Comparison of ENCODE assay signal across 8 cellular contexts in the genomic region with DNA sequence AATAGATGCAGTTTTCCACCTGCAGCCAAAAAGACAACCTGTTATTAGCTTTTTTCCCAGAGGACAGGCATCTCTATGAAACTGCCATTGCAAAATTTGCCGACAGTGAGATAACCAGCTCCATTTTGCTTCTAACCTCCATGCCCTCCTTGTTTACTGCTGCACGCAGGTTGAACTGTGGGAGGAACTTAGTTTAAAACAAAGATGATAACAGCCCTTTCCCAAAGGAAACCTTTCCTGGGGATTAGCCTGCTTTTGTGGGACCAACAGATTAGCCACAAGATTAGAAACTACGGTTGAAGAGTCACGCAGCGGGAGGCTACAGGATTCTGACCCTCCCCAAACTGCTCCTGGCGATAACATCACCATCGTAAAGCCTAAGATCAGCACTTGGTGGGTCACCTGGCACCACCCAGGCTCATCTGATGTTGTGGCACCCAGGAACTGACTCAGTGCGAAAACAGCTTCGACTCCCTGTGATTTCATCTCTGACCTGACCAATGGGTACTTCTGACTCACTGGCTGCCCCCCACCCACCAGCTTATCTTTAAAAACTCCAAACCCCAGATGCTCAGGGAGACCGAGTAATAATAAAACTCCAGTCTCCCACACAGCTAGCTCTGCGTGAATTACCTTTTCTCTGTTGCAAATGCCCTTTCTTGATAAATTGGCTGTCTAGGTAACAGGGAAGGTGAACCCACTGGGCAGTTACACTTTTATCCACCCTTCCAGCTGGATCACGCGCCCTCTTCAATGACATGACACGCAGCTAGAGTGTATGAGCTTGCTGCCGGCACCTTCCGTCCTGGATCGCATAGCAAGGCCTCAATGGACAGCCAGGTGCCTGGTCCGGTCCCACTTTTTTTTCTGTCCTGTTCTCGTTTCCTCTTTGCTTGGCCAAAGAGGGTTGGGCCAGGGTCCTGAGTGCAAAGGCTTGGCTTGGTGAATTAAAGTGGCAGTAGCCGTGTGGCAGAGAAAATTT. TPM values are rescaled to one million over a fixed set of nuclear protein-coding genes. Genes with fewer than 3 reads are reported as not detected.
DNase-seq lines count a peak whose midpoint lies in the region; ATAC-seq lines count a peak whose summit lies in the region.

No MANE protein-coding gene starts in this region.

- ATAC-seq in HG02973 (IDR thresholded peaks at IDR 0.05; ENCODE audit: unreplicated experiment) (no peak), HG02571 (IDR thresholded peaks at IDR 0.05; ENCODE audit: unreplicated experiment) (no peak)

- no peak overlapping the region for H2BK5ac ChIP-seq in trophoblast cell (ENCODE audit: low read depth, low read length, poor library complexity)

- H3K23ac ChIP-seq in trophoblast cell (ENCODE audit: low read length), result no peak overlapping the region

- peak; percentile 91 for DNase-seq in ACHN
- peak; percentile 91 for DNase-seq in HK-2 (ENCODE audit: unreplicated experiment)
- DNase-seq in activated CD4-positive, alpha-beta T cell treated with anti-CD3 and anti-CD28 coated beads, Interleukin-2, amount 50 U/mL, for 48 hours, result peak; percentile 82 to 88
- no peak for DNase-seq in trophoblast cell
- DNase-seq in GOT3 (lab: John Stamatoyannopoulos, UW), result no peak

- H3K36me3 ChIP-seq in esophagus (ENCODE audit: control insufficient read depth in 2 of 2, insufficient read depth in 2 of 2, low read length in 1 of 2) (peaks cover 14 to 37% of the 10 kb centered on the region in 2 donors), trophoblast cell (ENCODE audit: control insufficient read depth in 1 of 2, insufficient read depth in 2 of 2, low read length in 2 of 2) (peaks cover 53 to 56% of the 10 kb centered on the region in 2 experiments)

- H4K12ac ChIP-seq in trophoblast cell (ENCODE audit: low read depth, low read length), result no peak overlapping the region

- peak overlapping the region; percentile 97 for H3K4me2 ChIP-seq in trophoblast cell (ENCODE audit: low read length)

- H3K4me3 ChIP-seq in esophagus (ENCODE audit: low read depth in 1 of 2, low read length in 2 of 2) (peak overlapping the region; percentile 72 to 85), trophoblast cell (ENCODE audit: low read depth, low read length) (no peak overlapping the region)

- H2AK5ac ChIP-seq in trophoblast cell (ENCODE audit: low read length), result no peak overlapping the region

- WGBS in esophagus, 2 donors, result 66 to 70% methylated on average over 20 of the region's 20 CpGs
- no CpG with 5 or more reads among the region's 20 CpGs for WGBS in trophoblast cell (ENCODE audit: extremely low coverage, insufficient coverage, insufficient read length)

- no peak overlapping the region for H4K91ac ChIP-seq in trophoblast cell (ENCODE audit: low read depth, low read length)

- no peak overlapping the region for H2AFZ ChIP-seq in trophoblast cell (ENCODE audit: insufficient read depth, low read length, poor library complexity)

- H3K79me1 ChIP-seq in trophoblast cell (ENCODE audit: low read length), result peaks cover 4% of the 10 kb centered on the region

- no peak overlapping the region for H3K9ac ChIP-seq in trophoblast cell (ENCODE audit: low read length)

- no peaks in the 10 kb centered on the region for H3K27me3 ChIP-seq in esophagus (ENCODE audit: control insufficient read depth in 1 of 2, insufficient read depth in 2 of 2, low read length in 2 of 2)
- H3K27me3 ChIP-seq in trophoblast cell (ENCODE audit: insufficient read depth, low read length), result no peaks in the 10 kb centered on the region

- H3K4ac ChIP-seq in trophoblast cell (ENCODE audit: low read depth, low read length), result no peak overlapping the region

- H3K14ac ChIP-seq in trophoblast cell (ENCODE audit: low read length), result no peak overlapping the region

- H3K9me3 ChIP-seq in esophagus (ENCODE audit: control insufficient read depth in 2 of 2, insufficient read depth in 1 of 2, low read depth in 1 of 2, low read length in 1 of 2) (no peaks in the 10 kb centered on the region), trophoblast cell (ENCODE audit: insufficient read depth, low read depth, low read length) (peaks cover 2% of the 10 kb centered on the region)

- no peak overlapping the region for H2BK12ac ChIP-seq in trophoblast cell (ENCODE audit: low read length)

- in situ Hi-C loops in ACHN (cut with HindIII; ENCODE audit: low pct_ligation_motif_present, low pct_unique_long_range_greater_than_20kb, low sequenced_read_pairs), result no loop called here

- H2BK120ac ChIP-seq in trophoblast cell (ENCODE audit: insufficient read depth, low read length, poor library complexity), result no peak overlapping the region

- H3K18ac ChIP-seq in trophoblast cell (ENCODE audit: low read length), result no peak overlapping the region

- H3K27ac ChIP-seq in esophagus (ENCODE audit: low read depth in 2 of 2, low read length in 1 of 2), result peak overlapping the region; percentile 92 to 96
- H3K27ac ChIP-seq in trophoblast cell (ENCODE audit: low read depth, low read length), result no peak overlapping the region

- H3K79me2 ChIP-seq in trophoblast cell (ENCODE audit: control insufficient read depth, insufficient read depth, low read length, poor library complexity), result peaks cover 7% of the 10 kb centered on the region

- no peak overlapping the region for H4K8ac ChIP-seq in trophoblast cell (ENCODE audit: low read depth, low read length)

- H3K4me1 ChIP-seq in esophagus (ENCODE audit: control insufficient read depth in 2 of 2, insufficient read depth in 2 of 2, low read length in 1 of 2), result peaks cover 0 to 24% of the 10 kb centered on the region in 2 donors
- H3K4me1 ChIP-seq in trophoblast cell (ENCODE audit: control insufficient read depth in 1 of 2, insufficient read depth in 2 of 2, low read length in 2 of 2), result peaks cover 12 to 19% of the 10 kb centered on the region in 2 experiments

RNA-seq across cellular contexts. Expression of a gene that starts 27.2 kb away (rescaled TPM):
- 10 to 100 TPM; 11.9 to 15.1 TPM for polyA plus RNA-seq in esophagus
- 30.9 and 32.6 TPM in 2 replicates for polyA plus RNA-seq in trophoblast cell (2013)

RNA-seq across cellular contexts. Expression of a gene that starts 27.3 kb away (rescaled TPM):
- polyA plus RNA-seq in esophagus, result 1 to 10 TPM; 1.2 to 1.7 TPM
- polyA plus RNA-seq in trophoblast cell (2013), result 1.5 and 1.6 TPM in 2 replicates

Comparison
In these comparisons a context has a peak if more than half of its experiments do, and no peak if none do; other contexts are left out.
1. DNase-seq: peak in ACHN (single experiment), HK-2 (single experiment) and activated CD4-positive, alpha-beta T cell treated with anti-CD3 and anti-CD28 coated beads, Interleukin-2, amount 50 U/mL, for 48 hours (2 of 2); none in trophoblast cell (0 of 2) and GOT3 (single experiment).